In genomic region chr4:126956192-126956897, GRCh38 we compare ENCODE assay signal across 20 cellular contexts.
DNase-seq lines count a peak whose midpoint lies in the region; ATAC-seq, FAIRE-seq and TF ChIP-seq lines count a peak whose summit lies in the region.
"Had no signal": no experiment of that assay in that cellular context is flagged by ENCODE, and none has a peak within 500 bp of the region (broad histone marks: within the 10 kb centered on the region; RNA-seq: fewer than 3 reads in every experiment).

No MANE protein-coding gene starts in this region.

- no peaks in the 10 kb centered on the region for H3F3A ChIP-seq in GM23248 (ENCODE audit: insufficient read depth)

- 83 to 87% methylated on average over 28 of the region's 28 CpGs for WGBS in GM23248 (ENCODE audit: low coverage in 1 of 2, low lambda C conversion rate in 2 of 2, missing lambda C conversion rate in 2 of 2), 2 experiments
- WGBS in K562 (ENCODE audit: insufficient coverage, low coverage, missing lambda C conversion rate) = 1% methylated on average over 25 of the region's 28 CpGs

- H3K9me3 ChIP-seq in GM23248 (ENCODE audit: low read depth) (no peaks in the 10 kb centered on the region), K562 (replicated peaks; ENCODE audit: control insufficient read depth, insufficient read depth, low read depth, low read length) (no peaks in the 10 kb centered on the region)
- H3K9me3 ChIP-seq: MG63 had no signal

- TF ChIP-seq CTCF in K562 (IDR thresholded peaks at IDR 0.05 in 2 of 3, conservative IDR thresholded peaks at IDR 0.05 in 1 of 3; ENCODE audit: insufficient read depth in 2 of 3, low read depth in 1 of 3, low read length in 3 of 3) = peak; percentile 38 to 59 (median 58); a peak in 5 of 6 replicates

- 0 out of 2 replicates have a peak, but pooled peaks cover 4% of the 10 kb centered on the region for H3K4me1 ChIP-seq in GM23248 (ENCODE audit: insufficient read depth)
- peaks cover 0 to 11% of the 10 kb centered on the region in 2 experiments; a peak in 1 of 5 replicates for H3K4me1 ChIP-seq in K562 (replicated peaks in 1 of 2; ENCODE audit: control insufficient read depth in 2 of 2, insufficient read depth in 2 of 2, low read length in 2 of 2)

- H3K79me2 ChIP-seq in GM23248 (ENCODE audit: insufficient read depth) (no peaks in the 10 kb centered on the region), K562 (ENCODE audit: control insufficient read depth, insufficient read depth, low read length) (peaks cover 66% of the 10 kb centered on the region)

- no peak for DNase-seq in GM23248
- DNase-seq in HTR-8/SVneo (ENCODE audit: insufficient read length, low spot score) = no peak
- DNase-seq in K562 (ENCODE audit: extremely low read depth in 1 of 4, low spot score in 3 of 4) = peak; percentile 18 to 82 (median 27)
- peak; percentile 78 for DNase-seq in posterior vena cava (ENCODE audit: low spot score)
- DNase-seq: ACHN, COR-L47, DMS 273 treated with DMSO at 0.1 percent for 48 hours, GDM1, GOT3, Kasumi-1, MG63, NCI-H1048, NCI-H1436, NCI-H2029 treated with DMSO at 0.1 percent for 48 hours, NCI-H510A, NCI-H748 treated with DMSO at 0.1 percent for 48 hours, RPMI8226 had no signal

- POLR2A ChIA-PET in K562 (lab: Yijun Ruan, JAX) = interaction anchor here (0.6 to 2.4 kb wide), 16 partner anchors 8 to 1059 kb away, joined by 3 to 11 read pairs (median 4); no protein-coding TSS in a partner anchor

- in situ Hi-C loops in GM23248 (cut with MboI) = loop anchor here (25.0 kb wide), 1 partner anchor 719 kb away; no protein-coding TSS in a partner anchor
- in situ Hi-C loops in K562 (cut with MboI) = no loop called here

- no peak overlapping the region for H3K4me2 ChIP-seq in GM23248 (ENCODE audit: unreplicated experiment)
- H3K4me2 ChIP-seq in K562 (ENCODE audit: insufficient read depth, low read length) = peak overlapping the region; percentile 96

- H3K27me3 ChIP-seq in GM23248 (replicated peaks; ENCODE audit: insufficient read depth) (no peaks in the 10 kb centered on the region), K562 (ENCODE audit: control insufficient read depth in 2 of 2, insufficient read depth in 2 of 2, low read length in 2 of 2) (no peaks in the 10 kb centered on the region)
- H3K27me3 ChIP-seq: MG63 had no signal

- H4K20me1 ChIP-seq in GM23248 (ENCODE audit: insufficient read depth) = no peaks in the 10 kb centered on the region
- H4K20me1 ChIP-seq in K562 (replicated peaks; ENCODE audit: control insufficient read depth, insufficient read depth, low read length) = no peaks in the 10 kb centered on the region

- H3K9me1 ChIP-seq in K562 (ENCODE audit: control insufficient read depth, insufficient read depth, low read length) = no peaks in the 10 kb centered on the region

- intact Hi-C loops in K562 (cut with micrococcal nuclease) = loop anchor here (1.0 to 5.0 kb wide), 6 partner anchors 104 to 404 kb away; no protein-coding TSS in a partner anchor
- intact Hi-C loops in posterior vena cava (cut with DNase I) = no loop called here

- FAIRE-seq in HTR-8/SVneo (lab: Jason Lieb, UNC) (peak; percentile 49), K562 (lab: Jason Lieb, UNC) (no peak)

- CTCF ChIA-PET in K562 (lab: Yijun Ruan, JAX; ENCODE audit: low intra/inter-chr PET ratio) = no interaction called here

- no peak for TF ChIP-seq EP300 in K562 (IDR thresholded peaks at IDR 0.05; ENCODE audit: low read length)

- H3K4me3 ChIP-seq in GM23248 (no peak overlapping the region), K562 (peak overlapping the region; percentile 50)
- H3K4me3 ChIP-seq: MG63 had no signal

- no peaks in the 10 kb centered on the region for H3K36me3 ChIP-seq in GM23248 (ENCODE audit: low read depth)
- H3K36me3 ChIP-seq in K562 (ENCODE audit: control insufficient read depth, insufficient read depth, low read length) = peaks cover 9% of the 10 kb centered on the region; the same call in 1 of the 3 replicates
- H3K36me3 ChIP-seq: MG63 had no signal

- no peaks in the 10 kb centered on the region for H3K9me2 ChIP-seq in GM23248 (ENCODE audit: insufficient read depth)

- peak; percentile 68 for TF ChIP-seq POLR2A in K562 (conservative IDR thresholded peaks at IDR 0.05)

- BruUV-seq in K562 (replicated peaks; lab: Mats Ljungman, UMichigan) = TSS peak; percentile 95

- TF ChIP-seq RAD21 in K562 (CRISPR knock-in tag; conservative IDR thresholded peaks at IDR 0.05 in 1 of 2, IDR thresholded peaks at IDR 0.05 in 1 of 2) = peak; percentile 52 to 64

- H2AFZ ChIP-seq in GM23248 = peak overlapping the region; percentile 67
- H2AFZ ChIP-seq in K562 (ENCODE audit: low read depth, low read length) = peak overlapping the region; percentile 80

- no peak overlapping the region for H3K9ac ChIP-seq in GM23248
- H3K9ac ChIP-seq in K562 (ENCODE audit: insufficient read depth in 1 of 2, low read depth in 2 of 2, low read length in 2 of 2) = peak overlapping the region; percentile 69 to 92

- no peak overlapping the region for H3K27ac ChIP-seq in GM23248
- peak overlapping the region; percentile 72 for H3K27ac ChIP-seq in K562 (ENCODE audit: extremely low read depth, low read depth, low read length)

- ATAC-seq in K562 = peak; percentile 74
- ATAC-seq in HG03139 (IDR thresholded peaks at IDR 0.05; ENCODE audit: unreplicated experiment) = no peak
- ATAC-seq in GM21576 (IDR thresholded peaks at IDR 0.05; ENCODE audit: unreplicated experiment) = no peak
- ATAC-seq in GM19324 (IDR thresholded peaks at IDR 0.05; ENCODE audit: low FRiP score, unreplicated experiment) = no peak

TF ChIP-seq in K562, 482 proteins besides CTCF, POLR2A, EP300 and RAD21 (continues in another document):
- TF ChIP-seq CHD7 (IDR thresholded peaks at IDR 0.05; ENCODE audit: low read depth, low read length) = no peak
- TF ChIP-seq DMBX1 (CRISPR knock-in tag; IDR thresholded peaks at IDR 0.05; ENCODE audit: borderline replicate concordance) = no peak
- TF ChIP-seq GATAD2B (IDR thresholded peaks at IDR 0.05; ENCODE audit: borderline replicate concordance) = no peak

Comparison
In these comparisons a context has a peak if more than half of its experiments do, and no peak if none do; other contexts are left out.
1. DNase-seq: peak in K562 (4 of 4) and posterior vena cava (single experiment); none in GM23248 (single experiment) and HTR-8/SVneo (single experiment).